ENCODE assay signal across 9 cellular contexts in genomic region chr2:584863-585823, GRCh38.
DNase-seq lines count a peak whose midpoint lies in the region; ATAC-seq, FAIRE-seq and TF ChIP-seq lines count a peak whose summit lies in the region.
"Had no signal": no experiment of that assay in that cellular context is flagged by ENCODE, and none has a peak within 500 bp of the region (broad histone marks: within the 10 kb centered on the region; RNA-seq: fewer than 3 reads in every experiment).

No MANE protein-coding gene starts in this region.

- peaks cover 5 to 10% (median 9%) of the 10 kb centered on the region in 3 donors for H3K4me1 Mint-ChIP-seq in IgD-negative memory B cell

- no peak overlapping the region for H3K27ac Mint-ChIP-seq in IgD-negative memory B cell

- no peak overlapping the region for H3K27ac ChIP-seq in HepG2 (ENCODE audit: extremely low read length, insufficient read depth, low read length)
- H3K27ac ChIP-seq in right lobe of liver, result no peak overlapping the region

- TF ChIP-seq RAD21 in HepG2 (CRISPR knock-in tag; IDR thresholded peaks at IDR 0.05), result no peak

- no peak overlapping the region for H2AFZ ChIP-seq in HepG2 (ENCODE audit: low read length)

- no peak for FAIRE-seq in HepG2 (lab: Jason Lieb, UNC)
- FAIRE-seq: TTC549 had no signal

- CTCF ChIA-PET in HepG2 (lab: Yijun Ruan, JAX; ENCODE audit: low intra/inter-chr PET ratio, low total read pairs), result no interaction called here

- DNase-seq in HepG2 (ENCODE audit: low spot score) (no peak), right lobe of liver (no peak), cortex of kidney (lab: John Stamatoyannopoulos, UW) (no peak), NCI-H2171 (lab: John Stamatoyannopoulos, UW) (no peak), NCI-H2196 (lab: John Stamatoyannopoulos, UW; ENCODE audit: unreplicated experiment) (no peak)
- DNase-seq in activated T-cell treated with anti-CD3 and anti-CD28 coated beads, Interleukin-2, amount 50 U/mL, for 48 hours, result peak; percentile 53 to 59
- DNase-seq in stimulated activated CD4-positive, alpha-beta T cell treated with anti-CD3 and anti-CD28 coated beads, Interleukin-1b, Interleukin-23, amount 100 ng/mL, for 48 hours, result peak; percentile 36

- no peak overlapping the region for H3K4me3 ChIP-seq in HepG2 (replicated peaks in 1 of 3; ENCODE audit: insufficient read depth in 1 of 3, low read depth in 2 of 3, low read length in 3 of 3)
- H3K4me3 ChIP-seq in right lobe of liver, result no peak overlapping the region

- H3K9ac ChIP-seq in HepG2 (ENCODE audit: insufficient read depth, low read depth, low read length), result no peak overlapping the region

- TF ChIP-seq POLR2A in HepG2 (IDR thresholded peaks at IDR 0.05; ENCODE audit: insufficient read depth in 1 of 2, low read depth in 2 of 2, low read length in 2 of 2) (no peak), right lobe of liver (IDR thresholded peaks at IDR 0.05) (no peak)

- intact Hi-C loops in HepG2 (cut with micrococcal nuclease; ENCODE audit: unreplicated experiment), result no loop called here
- intact Hi-C loops in right lobe of liver (cut with DNase I), result no loop called here

- peak overlapping the region in 3 of 4 donors; percentile 18 to 92 (median 88) for H3K4me3 Mint-ChIP-seq in IgD-negative memory B cell

- no peaks in the 10 kb centered on the region for H4K20me1 ChIP-seq in HepG2 (ENCODE audit: insufficient read depth, low read length)

- no peaks in the 10 kb centered on the region for H3K79me2 ChIP-seq in HepG2 (ENCODE audit: insufficient read depth, low read length)

- 14% methylated on average over 17 of the region's 21 CpGs for WGBS in HepG2 (ENCODE audit: low lambda C conversion rate)
- WGBS in right lobe of liver (ENCODE audit: insufficient coverage, low coverage, low lambda C conversion rate, missing lambda C conversion rate), result 47% methylated on average over 20 of the region's 21 CpGs

- peaks cover 10% of the 10 kb centered on the region for H3K4me1 ChIP-seq in HepG2 (ENCODE audit: insufficient read depth, low read length)
- H3K4me1 ChIP-seq in right lobe of liver, result no peaks in the 10 kb centered on the region

- H3K9me3 ChIP-seq in HepG2 (ENCODE audit: low read length) (no peaks in the 10 kb centered on the region), right lobe of liver (no peaks in the 10 kb centered on the region)

- POLR2A ChIA-PET in HepG2 (lab: Yijun Ruan, JAX), result no interaction called here

- no TSS peak for BruUV-seq in HepG2 (replicated peaks; lab: Mats Ljungman, UMichigan)

- H3K36me3 ChIP-seq in HepG2 (replicated peaks in 1 of 2; ENCODE audit: control insufficient read depth in 1 of 2, insufficient read depth in 2 of 2, low read length in 2 of 2) (no peaks in the 10 kb centered on the region), right lobe of liver (no peaks in the 10 kb centered on the region)

- peaks cover 17% of the 10 kb centered on the region for H3K27me3 Mint-ChIP-seq in IgD-negative memory B cell

- in situ Hi-C loops in HepG2 (cut with HindIII; ENCODE audit: extremely low pct_ligation_motif_present, low pct_unique_long_range_greater_than_20kb), result no loop called here

- TF ChIP-seq CTCF in HepG2 (CRISPR knock-in tag; IDR thresholded peaks at IDR 0.05), result no peak
- no peak for TF ChIP-seq CTCF in right lobe of liver (IDR thresholded peaks at IDR 0.05)

- no peaks in the 10 kb centered on the region for H3K36me3 Mint-ChIP-seq in IgD-negative memory B cell

- H3K27me3 ChIP-seq in HepG2 (ENCODE audit: control insufficient read depth in 1 of 2, insufficient read depth in 2 of 2, low read length in 2 of 2), result peaks cover 6 to 78% of the 10 kb centered on the region in 2 experiments
- H3K27me3 ChIP-seq in right lobe of liver, result no peaks in the 10 kb centered on the region

- H3K9me3 Mint-ChIP-seq in IgD-negative memory B cell, result no peaks in the 10 kb centered on the region

- ATAC-seq in HepG2 (peak; percentile 29), right lobe of liver (no peak)

- TF ChIP-seq EP300 in HepG2 (IDR thresholded peaks at IDR 0.05; ENCODE audit: low read depth in 2 of 2, low read length in 2 of 2), result no peak
- TF ChIP-seq EP300 in HepG2 (CRISPR knock-in tag; IDR thresholded peaks at IDR 0.05; ENCODE audit: borderline replicate concordance), result no peak

- H3K4me2 ChIP-seq in HepG2 (ENCODE audit: low read depth, low read length), result no peak overlapping the region

TF ChIP-seq in HepG2, 621 proteins besides CTCF, POLR2A, EP300 and RAD21:
- TF ChIP-seq PAWR (CRISPR knock-in tag; IDR thresholded peaks at IDR 0.05; ENCODE audit: borderline replicate concordance), result no peak
- TF ChIP-seq ZNF615 (CRISPR knock-in tag; IDR thresholded peaks at IDR 0.05; ENCODE audit: borderline replicate concordance), result no peak
- no peak for TF ChIP-seq ZNF75D (CRISPR knock-in tag; IDR thresholded peaks at IDR 0.05; ENCODE audit: borderline replicate concordance)
- TF ChIP-seq WIZ (CRISPR knock-in tag; IDR thresholded peaks at IDR 0.05), result no peak
- TF ChIP-seq XBP1 (CRISPR knock-in tag; IDR thresholded peaks at IDR 0.05), result no peak
- TF ChIP-seq THAP7 (CRISPR knock-in tag; IDR thresholded peaks at IDR 0.05), result no peak
- no peak for TF ChIP-seq ZFAT (CRISPR knock-in tag; conservative IDR thresholded peaks at IDR 0.05)
- no peak for TF ChIP-seq ZBTB34 (CRISPR knock-in tag; IDR thresholded peaks at IDR 0.05)
- no peak for TF ChIP-seq KAT2B (IDR thresholded peaks at IDR 0.05; ENCODE audit: borderline replicate concordance, low read depth, low read length)

Comparison
In these comparisons a context has a peak if more than half of its experiments do, and no peak if none do; other contexts are left out.
1. DNase-seq: peak in activated T-cell treated with anti-CD3 and anti-CD28 coated beads, Interleukin-2, amount 50 U/mL, for 48 hours (2 of 2) and stimulated activated CD4-positive, alpha-beta T cell treated with anti-CD3 and anti-CD28 coated beads, Interleukin-1b, Interleukin-23, amount 100 ng/mL, for 48 hours (single experiment); none in HepG2 (single experiment), right lobe of liver (0 of 3), cortex of kidney (single experiment), NCI-H2171 (single experiment) and NCI-H2196 (single experiment).